Comparison of ENCODE assay signal across 2 cellular contexts in genomic region chr2:184677171-184677570, GRCh38.
TF ChIP-seq lines count a peak whose summit lies in the region.

No MANE protein-coding gene starts in this region.

TF ChIP-seq in SK-N-SH treated with all-trans-retinoic acid at 6 μM for 48 hours, 23 proteins besides CTCF, POLR2A, EP300 and RAD21 (continued from another document):
- TF ChIP-seq PATZ1 (CRISPR knock-in tag; IDR thresholded peaks at IDR 0.05; ENCODE audit: borderline replicate concordance) (no peak), ISL1 (CRISPR knock-in tag; IDR thresholded peaks at IDR 0.05) (peak; percentile 61)

TF ChIP-seq in SK-N-SH, 30 proteins besides CTCF, POLR2A, EP300 and RAD21 (continued from another document):
- TF ChIP-seq ZBTB33 (IDR thresholded peaks at IDR 0.05; ENCODE audit: borderline replicate concordance, low read depth) (no peak), GATA2 (CRISPR knock-in tag; IDR thresholded peaks at IDR 0.05) (no peak), NRF1 (IDR thresholded peaks at IDR 0.05; ENCODE audit: low read depth, low read length) (no peak)
